19 cellular contexts compared by ENCODE assay signal in the genomic region with DNA sequence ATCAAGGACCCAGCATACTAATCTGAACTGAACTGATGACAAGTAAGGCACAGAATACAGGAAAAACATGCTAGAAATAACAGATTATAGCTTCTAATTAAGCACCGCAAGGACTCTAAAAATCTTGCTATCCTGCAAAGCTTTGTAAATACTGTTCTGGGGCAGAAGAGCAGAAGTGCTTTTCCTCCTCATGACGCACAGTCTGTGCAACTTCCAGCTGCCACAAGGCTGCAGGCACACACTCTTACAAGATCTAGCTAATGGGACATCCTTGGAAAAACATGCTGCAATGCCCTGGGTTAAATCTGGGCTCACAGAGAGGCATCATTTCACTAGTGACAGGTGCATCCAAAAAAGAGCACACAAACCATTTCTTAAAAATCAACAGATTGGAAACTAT.
DNase-seq lines count a peak whose midpoint lies in the region; ATAC-seq and TF ChIP-seq lines count a peak whose summit lies in the region.
"Had no signal": no experiment of that assay in that cellular context is flagged by ENCODE, and none has a peak within 500 bp of the region (broad histone marks: within the 10 kb centered on the region; RNA-seq: fewer than 3 reads in every experiment).

No MANE protein-coding gene starts in this region.

- H3K27ac ChIP-seq in CD4-positive, alpha-beta T cell (ENCODE audit: low read depth, low read length), result no peak overlapping the region
- H3K27ac ChIP-seq: GM23248 had no signal

- H3K27ac Mint-ChIP-seq in CD4-positive, alpha-beta T cell, result peak overlapping the region; percentile 92
- peak overlapping the region; percentile 91 for H3K27ac Mint-ChIP-seq in activated B cell treated with CpG ODN at 0.5 μM for 24 hours
- H3K27ac Mint-ChIP-seq in naive B cell, result peak overlapping the region in 4 of 6 donors; percentile 58 to 86 (median 76)
- H3K27ac Mint-ChIP-seq in osteocyte (ENCODE audit: unreplicated experiment), result no peak overlapping the region
- H3K27ac Mint-ChIP-seq: nephron progenitor cell had no signal

- DNase-seq in SKM-1 treated with dmso at 0.1 percent for 144 hours (lab: John Stamatoyannopoulos, UW; ENCODE audit: unreplicated experiment), result peak; percentile 49
- DNase-seq in SKM-1 (lab: John Stamatoyannopoulos, UW; ENCODE audit: unreplicated experiment), result no peak
- peak in 2 of 10 experiments; percentile 19 to 34 for DNase-seq in CD4-positive, alpha-beta T cell
- no peak for DNase-seq in activated B cell treated with CpG ODN at 0.5 μM for 24 hours
- DNase-seq in naive B cell, result no peak
- no peak for DNase-seq in osteocyte (ENCODE audit: extremely low spot score, unreplicated experiment)
- DNase-seq in NCI-H748 treated with DMSO at 0.1 percent for 48 hours (lab: John Stamatoyannopoulos, UW), result no peak
- DNase-seq: activated CD4-positive, CD25-positive, alpha-beta regulatory T cell; cortex of kidney; DMS79 treated with DMSO at 0.1 percent for 48 hours; GM23248; mammary epithelial cell; NCI-H1436 treated with DMSO at 0.1 percent for 48 hours; NCI-H774; nephron progenitor cell; RPMI8226; spleen had no signal

- peaks cover 67% of the 10 kb centered on the region for H3K36me3 Mint-ChIP-seq in CD4-positive, alpha-beta T cell (ENCODE audit: low read depth)
- H3K36me3 Mint-ChIP-seq in activated B cell treated with CpG ODN at 0.5 μM for 24 hours (ENCODE audit: low read depth) (peaks cover 53% of the 10 kb centered on the region), naive B cell (peaks cover 20 to 23% of the 10 kb centered on the region in 2 donors), osteocyte (ENCODE audit: unreplicated experiment) (no peaks in the 10 kb centered on the region)

- TF ChIP-seq CTCF in CD4-positive, alpha-beta T cell (IDR thresholded peaks at IDR 0.05), result no peak
- TF ChIP-seq CTCF in activated B cell treated with CpG ODN at 0.5 μM for 24 hours (IDR thresholded peaks at IDR 0.05) (no peak), osteocyte (IDR thresholded peaks at IDR 0.05) (no peak)

- CTCF ChIA-PET in CD4-positive, alpha-beta T cell (lab: Charles Lee), result interaction anchor here (1.0 to 1.9 kb wide), 2 partner anchors 138 to 142 kb away, joined by 3 to 6 read pairs; no protein-coding TSS in a partner anchor
- CTCF ChIA-PET in activated B cell treated with CpG ODN at 0.5 μM for 24 hours (lab: Charles Lee), result interaction anchor here (0.6 to 3.0 kb wide), 8 partner anchors 15 to 396 kb away, joined by 3 to 27 read pairs (median 4); no protein-coding TSS in a partner anchor

- H3K4me1 Mint-ChIP-seq in CD4-positive, alpha-beta T cell (ENCODE audit: low read depth), result peaks cover 94% of the 10 kb centered on the region
- H3K4me1 Mint-ChIP-seq in activated B cell treated with CpG ODN at 0.5 μM for 24 hours (peaks cover 95% of the 10 kb centered on the region), naive B cell (peaks cover 75 to 79% (median 79%) of the 10 kb centered on the region in 3 donors), osteocyte (ENCODE audit: unreplicated experiment) (no peaks in the 10 kb centered on the region)

- peak overlapping the region; percentile 78 for H3K4me3 Mint-ChIP-seq in CD4-positive, alpha-beta T cell
- H3K4me3 Mint-ChIP-seq in activated B cell treated with CpG ODN at 0.5 μM for 24 hours (no peak overlapping the region), naive B cell (peak overlapping the region in 4 of 8 donors; percentile 16 to 51 (median 26)), osteocyte (ENCODE audit: unreplicated experiment) (no peak overlapping the region)
- H3K4me3 Mint-ChIP-seq: nephron progenitor cell had no signal

- H3K9me3 Mint-ChIP-seq in CD4-positive, alpha-beta T cell, result no peaks in the 10 kb centered on the region
- H3K9me3 Mint-ChIP-seq in activated B cell treated with CpG ODN at 0.5 μM for 24 hours, result no peaks in the 10 kb centered on the region
- H3K9me3 Mint-ChIP-seq in naive B cell, result no peaks in the 10 kb centered on the region
- H3K9me3 Mint-ChIP-seq in osteocyte (ENCODE audit: unreplicated experiment), result no peaks in the 10 kb centered on the region
- H3K9me3 Mint-ChIP-seq: nephron progenitor cell had no signal

- no peaks in the 10 kb centered on the region for H3K27me3 ChIP-seq in CD4-positive, alpha-beta T cell (ENCODE audit: control insufficient read depth, insufficient read depth, low read length)
- H3K27me3 ChIP-seq: spleen, tibial nerve had no signal

- no peaks in the 10 kb centered on the region for H3K27me3 Mint-ChIP-seq in CD4-positive, alpha-beta T cell
- H3K27me3 Mint-ChIP-seq in activated B cell treated with CpG ODN at 0.5 μM for 24 hours, result no peaks in the 10 kb centered on the region
- H3K27me3 Mint-ChIP-seq in naive B cell, result no peaks in the 10 kb centered on the region
- H3K27me3 Mint-ChIP-seq in osteocyte (ENCODE audit: unreplicated experiment), result peaks cover 11% of the 10 kb centered on the region

- peak; percentile 21 for ATAC-seq in CD4-positive, alpha-beta T cell (ENCODE audit: poor library complexity)
- ATAC-seq in activated B cell treated with CpG ODN at 0.5 μM for 24 hours (ENCODE audit: low read depth) (no peak), naive B cell (ENCODE audit: low read depth in 2 of 2) (no peak), GM21619 (IDR thresholded peaks at IDR 0.05; ENCODE audit: unreplicated experiment) (no peak)

- intact Hi-C loops in CD4-positive, alpha-beta T cell (cut with DNase I, micrococcal nuclease), result loop anchor here (5.0 to 10.0 kb wide), 3 partner anchors 134 to 392 kb away; a partner anchor contains a TSS
- intact Hi-C loops in activated B cell treated with CpG ODN at 0.5 μM for 24 hours (cut with micrococcal nuclease), result loop anchor here (5.0 to 10.0 kb wide), 6 partner anchors 189 to 394 kb away; a partner anchor contains a TSS

- no peaks in the 10 kb centered on the region for H3K9me3 ChIP-seq in CD4-positive, alpha-beta T cell (ENCODE audit: control insufficient read depth, low read length)
- H3K9me3 ChIP-seq: spleen, tibial nerve had no signal

- POLR2A ChIA-PET in CD4-positive, alpha-beta T cell (lab: Charles Lee), result interaction anchor here (0.6 to 2.7 kb wide), 8 partner anchors 12 to 213 kb away, joined by 3 to 15 read pairs (median 9); a partner anchor contains a TSS
- POLR2A ChIA-PET in activated B cell treated with CpG ODN at 0.5 μM for 24 hours (lab: Charles Lee), result interaction anchor here (0.6 to 3.3 kb wide), 14 partner anchors 9 to 202 kb away, joined by 3 to 34 read pairs (median 5); no protein-coding TSS in a partner anchor
